In genomic region chr1:14896381-14897079, GRCh38 we compare ENCODE assay signal across 25 cellular contexts.
DNase-seq lines count a peak whose midpoint lies in the region; ATAC-seq, FAIRE-seq and TF ChIP-seq lines count a peak whose summit lies in the region.
"Had no signal": no experiment of that assay in that cellular context is flagged by ENCODE, and none has a peak within 500 bp of the region (broad histone marks: within the 10 kb centered on the region; RNA-seq: fewer than 3 reads in every experiment).

No MANE protein-coding gene starts in this region.

- no peak overlapping the region for H2BK15ac ChIP-seq in IMR-90 (ENCODE audit: low read depth, low read length)

- peak overlapping the region; percentile 69 for H2AFZ ChIP-seq in IMR-90 (replicated peaks; ENCODE audit: low read length, poor library complexity)
- H2AFZ ChIP-seq: hepatocyte had no signal

- peaks cover 10% of the 10 kb centered on the region for H3K27me3 ChIP-seq in IMR-90 (ENCODE audit: control insufficient read depth, insufficient read depth, low read length)
- H3K27me3 ChIP-seq in brain microvascular endothelial cell (replicated peaks), result no peaks in the 10 kb centered on the region
- H3K27me3 ChIP-seq in small intestine (ENCODE audit: control insufficient read depth in 2 of 2, insufficient read depth in 2 of 2, low read length in 2 of 2), result no peaks in the 10 kb centered on the region
- H3K27me3 ChIP-seq: hepatocyte, sigmoid colon, suprapubic skin, vagina had no signal

- H3K9ac ChIP-seq in IMR-90 (ENCODE audit: low read depth, low read length), result no peak overlapping the region

- no peak overlapping the region for H2BK20ac ChIP-seq in IMR-90 (ENCODE audit: low read depth, low read length)

- no peaks in the 10 kb centered on the region for H3K79me1 ChIP-seq in IMR-90 (ENCODE audit: low read depth in 1 of 2, low read length in 2 of 2)

- no peak for ATAC-seq in IMR-90 (ENCODE audit: low read depth)
- no peak for ATAC-seq in HG03139 (IDR thresholded peaks at IDR 0.05; ENCODE audit: unreplicated experiment)
- ATAC-seq: gastrocnemius medialis; left lobe of liver; naive thymus-derived CD4-positive, alpha-beta T cell; T-helper 17 cell had no signal

- H4K91ac ChIP-seq in IMR-90 (ENCODE audit: insufficient read depth, low read depth, low read length), result no peak overlapping the region

- no peak overlapping the region for H2AK9ac ChIP-seq in IMR-90 (replicated peaks; ENCODE audit: low read depth, low read length, poor library complexity)

- no peak overlapping the region for H2BK5ac ChIP-seq in IMR-90 (ENCODE audit: low read depth, low read length, poor library complexity, severe bottlenecking)

- no peak overlapping the region for H3K4ac ChIP-seq in IMR-90 (ENCODE audit: low read depth, low read length)

- no peak overlapping the region for H3K56ac ChIP-seq in IMR-90 (ENCODE audit: extremely low read depth, insufficient read depth, low read length)

- no CpG with 5 or more reads among the region's 3 CpGs for WGBS in IMR-90 (ENCODE audit: extremely low coverage in 2 of 2, insufficient read length in 1 of 2), 2 experiments
- 86 to 95% (median 88%) methylated on average over 3 of the region's 3 CpGs for WGBS in small intestine, 3 donors

- H3K4me3 ChIP-seq in IMR-90 (ENCODE audit: insufficient read depth, low read depth, low read length) (no peak overlapping the region), brain microvascular endothelial cell (ENCODE audit: low read depth, low read length) (no peak overlapping the region), small intestine (ENCODE audit: low read depth in 1 of 2, low read length in 2 of 2) (no peak overlapping the region)
- H3K4me3 ChIP-seq: gastrocnemius medialis, hepatocyte, prostate gland, sigmoid colon, suprapubic skin, vagina had no signal

- CTCF ChIA-PET in IMR-90 (lab: Yijun Ruan, JAX), result interaction anchor here (1.2 kb wide), 1 partner anchor 132 kb away, joined by 3 read pairs; no protein-coding TSS in a partner anchor

- H2AK5ac ChIP-seq in IMR-90 (ENCODE audit: low read depth, low read length), result no peak overlapping the region

- POLR2A ChIA-PET in IMR-90 (lab: Charles Lee; ENCODE audit: unreplicated experiment), result no interaction called here

- no peak overlapping the region for H4K8ac ChIP-seq in IMR-90 (ENCODE audit: low read depth in 2 of 2, low read length in 2 of 2)

- DNase-seq in EL (peak; percentile 62), IMR-90 (peak; percentile 27), brain microvascular endothelial cell (peak; percentile 24), iris pigment epithelial cell (ENCODE audit: low read depth) (peak; percentile 62), KG1 (lab: John Stamatoyannopoulos, UW) (no peak), occipital lobe (lab: John Stamatoyannopoulos, UW) (no peak), small intestine (no peak)
- DNase-seq: activated CD4-positive, CD25-positive, alpha-beta regulatory T cell treated with anti-CD3 and anti-CD28 coated beads, Interleukin-2, amount 50 U/mL, for 72 hours; activated effector memory CD4-positive, alpha-beta T cell treated with Interleukin-2 at 50 U/mL for 16 hours; activated naive CD8-positive, alpha-beta T cell treated with anti-CD3 and anti-CD28 coated beads, Interleukin-2, amount 10 ng/mL, durations not matched to agents 7 days and 5 days; gastrocnemius medialis; naive thymus-derived CD4-positive, alpha-beta T cell; NCI-H510A; sigmoid colon; stimulated activated CD4-positive, alpha-beta T cell treated with anti-CD3 and anti-CD28 coated beads, Interleukin-15, amount 100 ng/mL, for 24 hours; stimulated activated naive CD4-positive, alpha-beta T cell; T-helper 17 cell had no signal

- no peak overlapping the region for H4K5ac ChIP-seq in IMR-90 (ENCODE audit: low read depth, low read length)

- no peaks in the 10 kb centered on the region for H3K9me1 ChIP-seq in IMR-90 (ENCODE audit: insufficient read depth, low read length)

- BruUV-seq in IMR-90 (replicated peaks; lab: Mats Ljungman, UMichigan), result no TSS peak

- H3K36me3 ChIP-seq in IMR-90 (ENCODE audit: control insufficient read depth, insufficient read depth, low read length), result no peaks in the 10 kb centered on the region
- no peaks in the 10 kb centered on the region for H3K36me3 ChIP-seq in brain microvascular endothelial cell (replicated peaks)
- no peaks in the 10 kb centered on the region for H3K36me3 ChIP-seq in small intestine (ENCODE audit: control insufficient read depth in 2 of 2, insufficient read depth in 2 of 2, low read length in 2 of 2)
- H3K36me3 ChIP-seq: gastrocnemius medialis, prostate gland, sigmoid colon, suprapubic skin, vagina had no signal

- H3K9me3 ChIP-seq in IMR-90 (ENCODE audit: control insufficient read depth, insufficient read depth, low read length) (peaks cover 4% of the 10 kb centered on the region; the same call in 1 of the 2 replicates), small intestine (ENCODE audit: control insufficient read depth, low read depth) (no peaks in the 10 kb centered on the region)
- H3K9me3 ChIP-seq: gastrocnemius medialis, prostate gland, sigmoid colon, suprapubic skin, vagina had no signal

- FAIRE-seq in small intestine (lab: Jason Lieb, UNC), result no peak
- FAIRE-seq: GM12891 had no signal

- no peak overlapping the region for H3K23ac ChIP-seq in IMR-90 (ENCODE audit: low read depth, low read length)

- dilution Hi-C loops in IMR-90 (cut with HindIII; ENCODE audit: low sequenced_read_pairs, unreplicated experiment), result no loop called here

- no peak overlapping the region for H3K4me2 ChIP-seq in IMR-90 (ENCODE audit: low read depth, low read length)
- H3K4me2 ChIP-seq: hepatocyte had no signal

- no peak overlapping the region for H3K18ac ChIP-seq in IMR-90 (ENCODE audit: low read depth, low read length)

- no peak for TF ChIP-seq POLR2A in IMR-90 (IDR thresholded peaks at IDR 0.05; ENCODE audit: low read depth, low read length)

- no peaks in the 10 kb centered on the region for H4K20me1 ChIP-seq in IMR-90 (ENCODE audit: insufficient read depth, low read length)

- H2BK120ac ChIP-seq in IMR-90 (ENCODE audit: low read depth, low read length), result no peak overlapping the region

- TF ChIP-seq CTCF in IMR-90 (conservative IDR thresholded peaks at IDR 0.05; ENCODE audit: low read depth, low read length) (no peak), brain microvascular endothelial cell (IDR thresholded peaks at IDR 0.05; ENCODE audit: low read depth, low read length, missing control alignments) (no peak)

- H3K4me1 ChIP-seq in IMR-90 (ENCODE audit: control insufficient read depth, insufficient read depth, low read length), result peaks cover 7% of the 10 kb centered on the region; the same call in 1 of the 2 replicates
- peaks cover 0 to 4% of the 10 kb centered on the region in 2 donors for H3K4me1 ChIP-seq in small intestine (ENCODE audit: control insufficient read depth in 2 of 2, insufficient read depth in 1 of 2, low read depth in 1 of 2, low read length in 1 of 2)
- H3K4me1 ChIP-seq: gastrocnemius medialis, prostate gland, sigmoid colon had no signal

- H3K27ac ChIP-seq in IMR-90 (ENCODE audit: insufficient read depth, low read length) (no peak overlapping the region), brain microvascular endothelial cell (no peak overlapping the region), small intestine (ENCODE audit: low read depth in 1 of 2, low read length in 1 of 2) (no peak overlapping the region)
- H3K27ac ChIP-seq: epithelial cell of prostate, gastrocnemius medialis, hepatocyte, prostate gland, sigmoid colon, suprapubic skin, vagina had no signal

- no peak for TF ChIP-seq RAD21 in IMR-90 (IDR thresholded peaks at IDR 0.05; ENCODE audit: low read length)

- in situ Hi-C loops in IMR-90 (cut with MboI; ENCODE audit: low sequenced_read_pairs), result no loop called here
- in situ Hi-C loops in brain microvascular endothelial cell (cut with HindIII; ENCODE audit: low pct_ligation_motif_present, low sequenced_read_pairs), result no loop called here

- intact Hi-C loops in IMR-90 (cut with micrococcal nuclease), result no loop called here

- no peak overlapping the region for H3K14ac ChIP-seq in IMR-90 (replicated peaks; ENCODE audit: low read depth, low read length)

TF ChIP-seq in IMR-90, 13 proteins besides CTCF, POLR2A, EP300 and RAD21:
- no peak for TF ChIP-seq MXI1 (IDR thresholded peaks at IDR 0.05; ENCODE audit: borderline replicate concordance, low read depth, low read length)

Comparison
In these comparisons a context has a peak if more than half of its experiments do, and no peak if none do; other contexts are left out.
1. DNase-seq: peak in EL (single experiment), IMR-90 (single experiment), brain microvascular endothelial cell (single experiment) and iris pigment epithelial cell (single experiment); none in KG1 (single experiment), occipital lobe (single experiment) and small intestine (single experiment).